8 cellular contexts compared by ENCODE assay signal in the genomic region with DNA sequence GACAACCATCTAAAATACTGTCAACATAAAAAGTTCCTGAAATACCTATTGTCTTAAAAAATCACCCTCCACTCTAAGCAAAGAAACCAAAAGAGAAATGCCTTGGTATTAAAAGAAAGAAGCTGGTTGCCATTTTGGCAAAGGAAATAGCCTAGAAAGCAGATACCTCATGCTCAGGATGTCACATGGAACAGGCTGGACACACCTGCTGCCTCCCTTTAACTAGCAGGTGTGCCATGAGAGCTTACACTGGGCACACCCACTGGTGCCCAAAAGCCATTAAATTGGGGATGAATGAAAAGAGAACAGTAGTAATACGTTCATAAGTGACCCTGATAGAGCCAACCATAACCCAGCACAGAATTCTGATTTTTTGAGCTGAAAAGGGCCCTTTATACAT.
DNase-seq lines count a peak whose midpoint lies in the region; ATAC-seq and TF ChIP-seq lines count a peak whose summit lies in the region.

No MANE protein-coding gene starts in this region.

- no peak for ATAC-seq in effector memory CD8-positive, alpha-beta T cell (replicated peaks)
- no peak for ATAC-seq in HG02884 (IDR thresholded peaks at IDR 0.05; ENCODE audit: unreplicated experiment)

- H3K27me3 Mint-ChIP-seq in effector memory CD8-positive, alpha-beta T cell: no peaks in the 10 kb centered on the region

- peak overlapping the region; percentile 75 to 95 for H3K27ac Mint-ChIP-seq in effector memory CD8-positive, alpha-beta T cell

- peaks cover 37 to 48% of the 10 kb centered on the region in 2 donors for H3K4me1 Mint-ChIP-seq in effector memory CD8-positive, alpha-beta T cell (ENCODE audit: low read depth in 2 of 2)

- peak overlapping the region; percentile 86 to 94 for H3K4me3 Mint-ChIP-seq in effector memory CD8-positive, alpha-beta T cell

- H3K4me3 ChIP-seq in retinal pigment epithelial cell (ENCODE audit: low read length): peak overlapping the region; percentile 63

- H3K36me3 Mint-ChIP-seq in effector memory CD8-positive, alpha-beta T cell (ENCODE audit: insufficient read depth): peaks cover 15% of the 10 kb centered on the region

- TF ChIP-seq CTCF in GM20000 (IDR thresholded peaks at IDR 0.05; ENCODE audit: extremely low read depth, missing control alignments): no peak
- no peak for TF ChIP-seq CTCF in retinal pigment epithelial cell (conservative IDR thresholded peaks at IDR 0.05; ENCODE audit: low read depth, low read length)

- H3K9me3 Mint-ChIP-seq in effector memory CD8-positive, alpha-beta T cell: no peaks in the 10 kb centered on the region

- DNase-seq in GM20000 (ENCODE audit: low spot score) (peak; percentile 34), NCI-H345 treated with DMSO at 0.1 percent for 48 hours (lab: John Stamatoyannopoulos, UW; ENCODE audit: unreplicated experiment) (peak; percentile 82), retinal pigment epithelial cell (ENCODE audit: low read depth) (no peak), 8988T (no peak), middle frontal gyrus (ENCODE audit: extremely low spot score, low spot score) (no peak)
- no peak for DNase-seq in effector memory CD8-positive, alpha-beta T cell
- no peak for DNase-seq in activated CD4-positive, CD25-positive, alpha-beta regulatory T cell treated with anti-CD3 and anti-CD28 coated beads, Interleukin-2, amount 50 U/mL, for 72 hours

Comparison
In these comparisons a context has a peak if more than half of its experiments do, and no peak if none do; other contexts are left out.
1. DNase-seq: peak in GM20000 (single experiment) and NCI-H345 treated with DMSO at 0.1 percent for 48 hours (single experiment); none in effector memory CD8-positive, alpha-beta T cell (0 of 3), retinal pigment epithelial cell (single experiment), 8988T (single experiment), middle frontal gyrus (single experiment) and activated CD4-positive, CD25-positive, alpha-beta regulatory T cell treated with anti-CD3 and anti-CD28 coated beads, Interleukin-2, amount 50 U/mL, for 72 hours (single experiment).